In the genomic region with DNA sequence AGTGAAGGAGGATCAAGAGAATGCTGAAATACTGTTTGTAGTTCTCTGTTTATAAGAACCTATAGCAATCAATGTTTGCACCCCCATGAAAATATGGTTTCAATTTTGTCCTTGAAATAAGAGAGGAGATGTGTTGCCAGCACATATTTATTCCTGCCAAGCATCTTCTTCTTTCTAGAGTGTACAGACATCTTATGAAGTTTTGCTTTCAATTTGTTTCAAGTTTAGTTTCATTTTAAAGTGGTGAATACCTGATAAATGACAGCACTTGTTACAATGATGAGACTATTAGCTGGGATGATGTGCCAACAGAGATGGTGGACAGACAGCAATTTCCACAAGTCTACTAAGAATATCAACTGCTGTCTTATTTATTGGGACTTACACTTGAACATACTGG, we compare ENCODE assay signal across 17 cellular contexts. TPM values are rescaled to one million over a fixed set of nuclear protein-coding genes. Genes with fewer than 3 reads are reported as not detected.
DNase-seq lines count a peak whose midpoint lies in the region; ATAC-seq and TF ChIP-seq lines count a peak whose summit lies in the region.
"Had no signal": no experiment of that assay in that cellular context is flagged by ENCODE, and none has a peak within 500 bp of the region (broad histone marks: within the 10 kb centered on the region; RNA-seq: fewer than 3 reads in every experiment).

No MANE protein-coding gene starts in this region.

- no peak for TF ChIP-seq POLR2A in right lobe of liver (IDR thresholded peaks at IDR 0.05)

- peaks cover 10% of the 10 kb centered on the region for H3K4me1 Mint-ChIP-seq in activated CD4-positive, alpha-beta T cell treated with anti-CD3 and anti-CD28 coated beads, Interleukin-2, amount 10 ng/mL, durations not matched to agents 24 days and 14 days
- H3K4me1 Mint-ChIP-seq in activated CD4-positive, alpha-beta T cell treated with anti-CD3 and anti-CD28 coated beads for 36 hours = peaks cover 7% of the 10 kb centered on the region
- H3K4me1 Mint-ChIP-seq: central memory CD8-positive, alpha-beta T cell; H9 had no signal

- H3K4me1 ChIP-seq in right lobe of liver = no peaks in the 10 kb centered on the region

- H3K27me3 Mint-ChIP-seq in activated CD4-positive, alpha-beta T cell treated with anti-CD3 and anti-CD28 coated beads, Interleukin-2, amount 10 ng/mL, durations not matched to agents 24 days and 14 days = peaks cover 7% of the 10 kb centered on the region
- H3K27me3 Mint-ChIP-seq in activated CD4-positive, alpha-beta T cell treated with anti-CD3 and anti-CD28 coated beads for 36 hours = peaks cover 2% of the 10 kb centered on the region
- H3K27me3 Mint-ChIP-seq: central memory CD8-positive, alpha-beta T cell had no signal

- H3K4me3 Mint-ChIP-seq in activated CD4-positive, alpha-beta T cell treated with anti-CD3 and anti-CD28 coated beads, Interleukin-2, amount 10 ng/mL, durations not matched to agents 24 days and 14 days = peak overlapping the region; percentile 24
- H3K4me3 Mint-ChIP-seq in activated CD4-positive, alpha-beta T cell treated with anti-CD3 and anti-CD28 coated beads for 36 hours = no peak overlapping the region
- H3K4me3 Mint-ChIP-seq: central memory CD8-positive, alpha-beta T cell; H9 had no signal

- intact Hi-C loops in activated CD4-positive, alpha-beta T cell treated with anti-CD3 and anti-CD28 coated beads, Interleukin-2, amount 10 ng/mL, durations not matched to agents 24 days and 14 days (cut with micrococcal nuclease) = no loop called here
- intact Hi-C loops in activated CD4-positive, alpha-beta T cell treated with anti-CD3 and anti-CD28 coated beads for 36 hours (cut with DNase I, micrococcal nuclease) = no loop called here
- intact Hi-C loops in right lobe of liver (cut with DNase I) = no loop called here

- H3K27ac Mint-ChIP-seq in activated CD4-positive, alpha-beta T cell treated with anti-CD3 and anti-CD28 coated beads, Interleukin-2, amount 10 ng/mL, durations not matched to agents 24 days and 14 days = no peak overlapping the region
- no peak overlapping the region for H3K27ac Mint-ChIP-seq in activated CD4-positive, alpha-beta T cell treated with anti-CD3 and anti-CD28 coated beads for 36 hours
- H3K27ac Mint-ChIP-seq: activated T-cell treated with anti-CD3 and anti-CD28 coated beads, Interleukin-2, amount 50 U/mL, for 72 hours; H9 had no signal

- CTCF ChIA-PET in activated CD4-positive, alpha-beta T cell treated with anti-CD3 and anti-CD28 coated beads for 36 hours (lab: Charles Lee) = no interaction called here

- no peak overlapping the region for H3K4me3 ChIP-seq in right lobe of liver

- ATAC-seq in activated CD4-positive, alpha-beta T cell treated with anti-CD3 and anti-CD28 coated beads for 36 hours = no peak
- ATAC-seq in HG02588 (IDR thresholded peaks at IDR 0.05; ENCODE audit: unreplicated experiment) = peak; percentile 81
- ATAC-seq in HG03432 (IDR thresholded peaks at IDR 0.05; ENCODE audit: unreplicated experiment) = peak; percentile 87
- no peak for ATAC-seq in right lobe of liver
- ATAC-seq: activated T-cell treated with anti-CD3 and anti-CD28 coated beads, Interleukin-2, amount 50 U/mL, for 72 hours; left ventricle myocardium superior; PC-3 had no signal

- TF ChIP-seq CTCF in right lobe of liver (IDR thresholded peaks at IDR 0.05) = no peak

- no peak for DNase-seq in activated CD4-positive, alpha-beta T cell treated with anti-CD3 and anti-CD28 coated beads, Interleukin-2, amount 10 ng/mL, durations not matched to agents 24 days and 14 days
- DNase-seq in activated CD4-positive, alpha-beta T cell treated with anti-CD3 and anti-CD28 coated beads for 36 hours = no peak
- DNase-seq in HuH-7.5 (ENCODE audit: low spot score) = no peak
- no peak for DNase-seq in DMS153 (lab: John Stamatoyannopoulos, UW)
- no peak for DNase-seq in right lobe of liver
- DNase-seq in NCI-H446 (lab: John Stamatoyannopoulos, UW) = no peak
- DNase-seq: activated T-cell treated with anti-CD3 and anti-CD28 coated beads, Interleukin-2, amount 50 U/mL, for 72 hours; DMS79 treated with DMSO at 0.1 percent for 48 hours; H9; left ventricle myocardium superior; MV-4-11; PC-3; stimulated activated CD4-positive, alpha-beta T cell treated with anti-CD3 and anti-CD28 coated beads, Interleukin-4, amount 100 ng/mL, for 24 hours had no signal

- H3K36me3 ChIP-seq in right lobe of liver = no peaks in the 10 kb centered on the region

- POLR2A ChIA-PET in activated CD4-positive, alpha-beta T cell treated with anti-CD3 and anti-CD28 coated beads for 36 hours (lab: Charles Lee) = no interaction called here

- no peaks in the 10 kb centered on the region for H3K36me3 Mint-ChIP-seq in activated CD4-positive, alpha-beta T cell treated with anti-CD3 and anti-CD28 coated beads, Interleukin-2, amount 10 ng/mL, durations not matched to agents 24 days and 14 days (ENCODE audit: low read depth)
- H3K36me3 Mint-ChIP-seq in activated CD4-positive, alpha-beta T cell treated with anti-CD3 and anti-CD28 coated beads for 36 hours (ENCODE audit: low read depth) = no peaks in the 10 kb centered on the region

- H3K9me3 Mint-ChIP-seq in activated CD4-positive, alpha-beta T cell treated with anti-CD3 and anti-CD28 coated beads, Interleukin-2, amount 10 ng/mL, durations not matched to agents 24 days and 14 days = no peaks in the 10 kb centered on the region
- H3K9me3 Mint-ChIP-seq in activated CD4-positive, alpha-beta T cell treated with anti-CD3 and anti-CD28 coated beads for 36 hours (ENCODE audit: low read depth) = no peaks in the 10 kb centered on the region
- H3K9me3 Mint-ChIP-seq: activated T-cell treated with anti-CD3 and anti-CD28 coated beads, Interleukin-2, amount 50 U/mL, for 72 hours; central memory CD8-positive, alpha-beta T cell; H9 had no signal

- no peak overlapping the region for H3K27ac ChIP-seq in right lobe of liver
- H3K27ac ChIP-seq: 22Rv1 had no signal

- H3K27me3 ChIP-seq in right lobe of liver = no peaks in the 10 kb centered on the region

- H3K9me3 ChIP-seq in right lobe of liver = no peaks in the 10 kb centered on the region

RNA-seq across cellular contexts. Expression of a gene that starts 39.2 kb away (rescaled TPM):
- 42.7 and 45.8 TPM in 2 replicates for total RNA-seq in activated CD4-positive, alpha-beta T cell treated with anti-CD3 and anti-CD28 coated beads, Interleukin-2, amount 10 ng/mL, durations not matched to agents 24 days and 14 days
- total RNA-seq in activated CD4-positive, alpha-beta T cell treated with anti-CD3 and anti-CD28 coated beads for 36 hours = 10 to 100 TPM; 44.1 to 63.6 TPM
- 1 to 10 TPM in 4 of 6 experiments, under 1 TPM in 1, not detected in 1; 0.68 to 2.7 (median 1.4) TPM for total RNA-seq in right lobe of liver

Comparison
In these comparisons a context has a peak if more than half of its experiments do, and no peak if none do; other contexts are left out.
1. ATAC-seq: peak in HG02588 (single experiment) and HG03432 (single experiment); none in activated CD4-positive, alpha-beta T cell treated with anti-CD3 and anti-CD28 coated beads for 36 hours (single experiment) and right lobe of liver (0 of 4).
2. RNA of a gene that starts 39.2 kb away (total RNA-seq): 44.1 to 63.6 TPM in activated CD4-positive, alpha-beta T cell treated with anti-CD3 and anti-CD28 coated beads for 36 hours and 42.7 to 45.8 TPM in activated CD4-positive, alpha-beta T cell treated with anti-CD3 and anti-CD28 coated beads, Interleukin-2, amount 10 ng/mL, durations not matched to agents 24 days and 14 days; 0.68 to 2.7 TPM in right lobe of liver; every median in the first group is over 10 times any median in the second.